Comparison of ENCODE assay signal across 21 cellular contexts in the genomic region with DNA sequence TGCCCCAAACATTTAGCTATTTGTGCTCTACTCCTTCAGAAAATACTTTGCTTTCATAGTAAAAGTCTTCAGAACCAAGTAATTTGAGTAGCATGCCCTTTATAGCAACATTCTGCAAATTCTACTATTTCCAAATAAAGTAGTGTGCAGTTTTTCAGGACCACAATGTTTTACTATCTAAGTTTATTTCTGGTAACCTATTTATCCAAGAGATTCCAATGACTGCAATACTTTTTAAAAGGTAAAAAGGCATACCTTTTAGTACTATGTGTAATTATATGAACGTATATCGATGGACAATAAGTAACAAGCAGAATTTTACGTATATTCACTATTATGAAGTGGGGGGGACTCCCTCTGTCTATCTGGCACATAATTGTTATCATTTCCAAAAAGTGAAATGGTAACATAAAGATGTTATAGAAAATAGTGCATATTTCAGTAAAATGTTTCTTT. TPM values are rescaled to one million over a fixed set of nuclear protein-coding genes. Genes with fewer than 3 reads are reported as not detected.
DNase-seq lines count a peak whose midpoint lies in the region; ATAC-seq, FAIRE-seq and TF ChIP-seq lines count a peak whose summit lies in the region.
"Had no signal": no experiment of that assay in that cellular context is flagged by ENCODE, and none has a peak within 500 bp of the region (broad histone marks: within the 10 kb centered on the region; RNA-seq: fewer than 3 reads in every experiment).

No MANE protein-coding gene starts in this region.

- no TSS peak for BruUV-seq in HepG2 (replicated peaks; lab: Mats Ljungman, UMichigan)

- DNase-seq in left ventricle myocardium inferior (no peak), Right ventricle myocardium inferior (ENCODE audit: missing footprints) (no peak), fibroblast of gingiva (ENCODE audit: low read depth) (peak; percentile 47), ecto neural progenitor cell (ENCODE audit: low spot score) (no peak), HepG2 (ENCODE audit: low spot score) (no peak)
- no peak for DNase-seq in stimulated activated CD4-positive, alpha-beta T cell treated with anti-CD3 and anti-CD28 coated beads, Interleukin-4, amount 100 ng/mL, for 24 hours
- DNase-seq: 8988T, DND-41, GDM1, GM23248, HCEC 1CT, KBM-7, NCI-H1436, NCI-H2227 treated with DMSO at 0.1 percent for 48 hours, NCI-H524, Peyer's patch, Right ventricle myocardium superior had no signal

- intact Hi-C loops in left ventricle myocardium inferior (cut with micrococcal nuclease) (loop anchor here (10.0 kb wide), 1 partner anchor 48 kb away; no protein-coding TSS in a partner anchor), Right ventricle myocardium inferior (cut with DNase I) (no loop called here), HepG2 (cut with micrococcal nuclease; ENCODE audit: unreplicated experiment) (no loop called here)

- H2AFZ ChIP-seq in HepG2 (ENCODE audit: low read length) = no peak overlapping the region
- H2AFZ ChIP-seq: GM23248 had no signal

- ATAC-seq in Right ventricle myocardium inferior (no peak), HG03432 (IDR thresholded peaks at IDR 0.05; ENCODE audit: unreplicated experiment) (no peak), HepG2 (no peak)
- ATAC-seq: GM12878 had no signal

- H3K9ac ChIP-seq in subcutaneous abdominal adipose tissue (ENCODE audit: low read length in 5 of 5) = no peak overlapping the region
- no peak overlapping the region for H3K9ac ChIP-seq in HepG2 (ENCODE audit: insufficient read depth, low read depth, low read length)
- H3K9ac ChIP-seq: BLaER1 treated with 17β-estradiol and CSF1 and Interleukin-3, amounts not matched to agents 10 nM and 100 nM; GM23248 had no signal

- no peaks in the 10 kb centered on the region for H4K20me1 ChIP-seq in HepG2 (ENCODE audit: insufficient read depth, low read length)
- H4K20me1 ChIP-seq: BLaER1 treated with 17β-estradiol and CSF1 and Interleukin-3, amounts not matched to agents 10 nM and 100 nM had no signal

- no peaks in the 10 kb centered on the region for H3K79me2 ChIP-seq in HepG2 (ENCODE audit: insufficient read depth, low read length)

- H3K4me1 ChIP-seq in left ventricle myocardium inferior (peaks cover 66% of the 10 kb centered on the region), subcutaneous abdominal adipose tissue (ENCODE audit: control insufficient read depth in 5 of 5, insufficient read depth in 5 of 5, low read length in 5 of 5) (peaks cover 0 to 44% (median 22%) of the 10 kb centered on the region in 5 donors), HepG2 (ENCODE audit: insufficient read depth, low read length) (no peaks in the 10 kb centered on the region)
- H3K4me1 ChIP-seq: BLaER1 treated with 17β-estradiol and CSF1 and Interleukin-3, amounts not matched to agents 10 nM and 100 nM; Peyer's patch had no signal

- no peak overlapping the region for H3K4me2 ChIP-seq in HepG2 (ENCODE audit: low read depth, low read length)
- H3K4me2 ChIP-seq: BLaER1 treated with 17β-estradiol and CSF1 and Interleukin-3, amounts not matched to agents 10 nM and 100 nM had no signal

- H3K27ac ChIP-seq in left ventricle myocardium inferior (replicated peaks) (peak overlapping the region; percentile 20), subcutaneous abdominal adipose tissue (ENCODE audit: low read depth, low read length) (peak overlapping the region; percentile 98), HepG2 (ENCODE audit: extremely low read length, insufficient read depth, low read length) (no peak overlapping the region)
- H3K27ac ChIP-seq: BLaER1 treated with 17β-estradiol and CSF1 and Interleukin-3, amounts not matched to agents 10 nM and 100 nM; GM23248 had no signal

- TF ChIP-seq RAD21 in HepG2 (CRISPR knock-in tag; IDR thresholded peaks at IDR 0.05) = no peak

- TF ChIP-seq POLR2A in HepG2 (IDR thresholded peaks at IDR 0.05; ENCODE audit: insufficient read depth in 1 of 2, low read depth in 2 of 2, low read length in 2 of 2) = no peak

- no peak for TF ChIP-seq CTCF in left ventricle myocardium inferior (IDR thresholded peaks at IDR 0.05; ENCODE audit: borderline replicate concordance)
- TF ChIP-seq CTCF in HepG2 (CRISPR knock-in tag; IDR thresholded peaks at IDR 0.05) = no peak

- H3K36me3 ChIP-seq in left ventricle myocardium inferior (no peaks in the 10 kb centered on the region), subcutaneous abdominal adipose tissue (ENCODE audit: control insufficient read depth in 5 of 5, insufficient read depth in 5 of 5, low read length in 5 of 5) (no peaks in the 10 kb centered on the region), HepG2 (replicated peaks in 1 of 2; ENCODE audit: control insufficient read depth in 1 of 2, insufficient read depth in 2 of 2, low read length in 2 of 2) (no peaks in the 10 kb centered on the region)
- H3K36me3 ChIP-seq: BLaER1 treated with 17β-estradiol and CSF1 and Interleukin-3, amounts not matched to agents 10 nM and 100 nM; Peyer's patch had no signal

- H3K9me3 ChIP-seq in left ventricle myocardium inferior (replicated peaks) = peaks cover 4% of the 10 kb centered on the region
- no peaks in the 10 kb centered on the region for H3K9me3 ChIP-seq in subcutaneous abdominal adipose tissue (ENCODE audit: control insufficient read depth in 5 of 5, low read length in 5 of 5)
- no peaks in the 10 kb centered on the region for H3K9me3 ChIP-seq in HepG2 (ENCODE audit: low read length)
- H3K9me3 ChIP-seq: BLaER1 treated with 17β-estradiol and CSF1 and Interleukin-3, amounts not matched to agents 10 nM and 100 nM; Peyer's patch had no signal

- WGBS in HepG2 (ENCODE audit: low lambda C conversion rate) = 3% methylated on average over 3 of the region's 3 CpGs

- TF ChIP-seq EP300 in HepG2 (IDR thresholded peaks at IDR 0.05; ENCODE audit: low read depth in 2 of 2, low read length in 2 of 2) (no peak), HepG2 (CRISPR knock-in tag; IDR thresholded peaks at IDR 0.05; ENCODE audit: borderline replicate concordance) (no peak)

- FAIRE-seq in HepG2 (lab: Jason Lieb, UNC) = no peak
- FAIRE-seq: GM12878 had no signal

- CTCF ChIA-PET in HepG2 (lab: Yijun Ruan, JAX; ENCODE audit: low intra/inter-chr PET ratio, low total read pairs) = no interaction called here

- H3K27me3 ChIP-seq in left ventricle myocardium inferior (ENCODE audit: low read depth) (no peaks in the 10 kb centered on the region), subcutaneous abdominal adipose tissue (ENCODE audit: control insufficient read depth in 5 of 5, insufficient read depth in 4 of 5, low read length in 5 of 5) (no peaks in the 10 kb centered on the region), HepG2 (ENCODE audit: control insufficient read depth in 1 of 2, insufficient read depth in 2 of 2, low read length in 2 of 2) (no peaks in the 10 kb centered on the region; a peak in 1 of 5 replicates)
- H3K27me3 ChIP-seq: BLaER1 treated with 17β-estradiol and CSF1 and Interleukin-3, amounts not matched to agents 10 nM and 100 nM; Peyer's patch had no signal

- H3K4me3 ChIP-seq in left ventricle myocardium inferior (no peak overlapping the region), subcutaneous abdominal adipose tissue (ENCODE audit: low read depth in 1 of 5, low read length in 5 of 5) (no peak overlapping the region), HepG2 (replicated peaks in 1 of 3; ENCODE audit: insufficient read depth in 1 of 3, low read depth in 2 of 3, low read length in 3 of 3) (no peak overlapping the region)
- H3K4me3 ChIP-seq: BLaER1 treated with 17β-estradiol and CSF1 and Interleukin-3, amounts not matched to agents 10 nM and 100 nM; GM12878; GM23248; Peyer's patch had no signal

- in situ Hi-C loops in HepG2 (cut with HindIII; ENCODE audit: extremely low pct_ligation_motif_present, low pct_unique_long_range_greater_than_20kb) = no loop called here

- POLR2A ChIA-PET in HepG2 (lab: Yijun Ruan, JAX) = no interaction called here

RNA-seq across cellular contexts. Expression of gene CAV2, which starts 6.9 kb away (rescaled TPM):
- total RNA-seq in left ventricle myocardium inferior (196 TPM), Right ventricle myocardium inferior (239 TPM), HepG2 (2016; rRNA removed; fragmentation: Illumina TruSeq; extraction: Trizol) (0.09 and 0.24 TPM in 2 replicates)
- total RNA-seq in HepG2 (2016; cell fraction: cytosol; rRNA removed; fragmentation: Illumina TruSeq; extraction: Trizol; ENCODE audit: low read depth) = not detected in 2 replicates
- 0.17 and 0.24 TPM in 2 replicates for total RNA-seq in HepG2 (2016; cell fraction: insoluble cytoplasmic fraction; rRNA removed; fragmentation: Illumina TruSeq; extraction: Trizol)
- total RNA-seq in HepG2 (2016; cell fraction: membrane; rRNA removed; fragmentation: Illumina TruSeq; extraction: Trizol) = 0.21 and 0.25 TPM in 2 replicates
- not detected in 2 replicates for total RNA-seq in HepG2 (2016; cell fraction: nucleus; rRNA removed; fragmentation: Illumina TruSeq; extraction: Trizol)
- polyA plus RNA-seq in HepG2 (2011; rRNA removed) = 0.18 and 0.42 TPM in 2 replicates
- 0.13 and 0.26 TPM in 2 replicates for polyA plus RNA-seq in HepG2 (2011; cell fraction: cytosol; rRNA removed)
- polyA plus RNA-seq in HepG2 (2011; cell fraction: nucleus; rRNA removed) = 0.05 TPM in 1 of 2 replicates, not detected in the other
- 0.20 TPM in 1 of 2 replicates, not detected in the other for polyA plus RNA-seq in HepG2 (2012)
- 0.09 and 0.12 TPM in 2 replicates for polyA plus RNA-seq in HepG2 (2016; cell fraction: cytosol; fragmentation: Illumina TruSeq; extraction: Trizol; ENCODE audit: low read depth)
- not detected in 2 replicates for polyA plus RNA-seq in HepG2 (2016; cell fraction: insoluble cytoplasmic fraction; fragmentation: Illumina TruSeq; extraction: Trizol; ENCODE audit: low read depth)
- 0.28 and 0.46 TPM in 2 replicates for polyA plus RNA-seq in HepG2 (2016; cell fraction: membrane; fragmentation: Illumina TruSeq; extraction: Trizol; ENCODE audit: low read depth)
- polyA plus RNA-seq in HepG2 (2016; cell fraction: nucleus; fragmentation: Illumina TruSeq; extraction: Trizol; ENCODE audit: insufficient read depth, low read depth) = not detected in 2 replicates
- polyA minus RNA-seq in HepG2 (2011; rRNA and poly(A)+ RNA removed; ENCODE audit: low replicate concordance) = 0.04 and 22.5 TPM in 2 replicates
- 0.18 TPM in 1 of 2 replicates, not detected in the other for polyA minus RNA-seq in HepG2 (2011; cell fraction: cytosol; rRNA and poly(A)+ RNA removed)
- polyA minus RNA-seq in HepG2 (2011; cell fraction: nucleus; rRNA and poly(A)+ RNA removed) = not detected in 2 replicates

RNA-seq across cellular contexts. Expression of gene CAV1, which starts 32.2 kb away (rescaled TPM):
- 266 TPM for total RNA-seq in left ventricle myocardium inferior
- total RNA-seq in Right ventricle myocardium inferior = 387 TPM
- not detected in 2 replicates for total RNA-seq in HepG2 (2016; rRNA removed; fragmentation: Illumina TruSeq; extraction: Trizol)
- total RNA-seq in HepG2 (2016; cell fraction: cytosol; rRNA removed; fragmentation: Illumina TruSeq; extraction: Trizol; ENCODE audit: low read depth) = not detected in 2 replicates
- total RNA-seq in HepG2 (2016; cell fraction: insoluble cytoplasmic fraction; rRNA removed; fragmentation: Illumina TruSeq; extraction: Trizol) = not detected in 2 replicates
- not detected in 2 replicates for total RNA-seq in HepG2 (2016; cell fraction: membrane; rRNA removed; fragmentation: Illumina TruSeq; extraction: Trizol)
- total RNA-seq in HepG2 (2016; cell fraction: nucleus; rRNA removed; fragmentation: Illumina TruSeq; extraction: Trizol) = not detected in 2 replicates
- 0.08 and 0.40 TPM in 2 replicates for polyA plus RNA-seq in HepG2 (2011; rRNA removed)
- 0.10 and 0.36 TPM in 2 replicates for polyA plus RNA-seq in HepG2 (2011; cell fraction: cytosol; rRNA removed)
- polyA plus RNA-seq in HepG2 (2011; cell fraction: nucleus; rRNA removed) = 0.10 TPM in 1 of 2 replicates, not detected in the other
- 0.13 TPM in 1 of 2 replicates, not detected in the other for polyA plus RNA-seq in HepG2 (2012)
- polyA plus RNA-seq in HepG2 (2016; cell fraction: cytosol; fragmentation: Illumina TruSeq; extraction: Trizol; ENCODE audit: low read depth) = not detected in 2 replicates
- not detected in 2 replicates for polyA plus RNA-seq in HepG2 (2016; cell fraction: insoluble cytoplasmic fraction; fragmentation: Illumina TruSeq; extraction: Trizol; ENCODE audit: low read depth)
- not detected in 2 replicates for polyA plus RNA-seq in HepG2 (2016; cell fraction: membrane; fragmentation: Illumina TruSeq; extraction: Trizol; ENCODE audit: low read depth)
- not detected in 2 replicates for polyA plus RNA-seq in HepG2 (2016; cell fraction: nucleus; fragmentation: Illumina TruSeq; extraction: Trizol; ENCODE audit: insufficient read depth, low read depth)
- 31.2 TPM in 1 of 2 replicates, not detected in the other for polyA minus RNA-seq in HepG2 (2011; rRNA and poly(A)+ RNA removed; ENCODE audit: low replicate concordance)
- polyA minus RNA-seq in HepG2 (2011; cell fraction: cytosol; rRNA and poly(A)+ RNA removed) = not detected in 2 replicates
- not detected in 2 replicates for polyA minus RNA-seq in HepG2 (2011; cell fraction: nucleus; rRNA and poly(A)+ RNA removed)

Comparison
In these comparisons a context has a peak if more than half of its experiments do, and no peak if none do; other contexts are left out.
1. RNA of gene CAV2, which starts 6.9 kb away (total RNA-seq): 239 TPM in Right ventricle myocardium inferior (single experiment) and 196 TPM in left ventricle myocardium inferior (single experiment); 0.09 to 0.25 TPM in HepG2; every median in the first group is over 100 times any median in the second.
2. RNA of gene CAV1, which starts 32.2 kb away (total RNA-seq): 387 TPM in Right ventricle myocardium inferior (single experiment) and 266 TPM in left ventricle myocardium inferior (single experiment); not detected in HepG2; every median in the first group is over 100 times any median in the second.